21 cellular contexts compared by ENCODE assay signal in the genomic region with DNA sequence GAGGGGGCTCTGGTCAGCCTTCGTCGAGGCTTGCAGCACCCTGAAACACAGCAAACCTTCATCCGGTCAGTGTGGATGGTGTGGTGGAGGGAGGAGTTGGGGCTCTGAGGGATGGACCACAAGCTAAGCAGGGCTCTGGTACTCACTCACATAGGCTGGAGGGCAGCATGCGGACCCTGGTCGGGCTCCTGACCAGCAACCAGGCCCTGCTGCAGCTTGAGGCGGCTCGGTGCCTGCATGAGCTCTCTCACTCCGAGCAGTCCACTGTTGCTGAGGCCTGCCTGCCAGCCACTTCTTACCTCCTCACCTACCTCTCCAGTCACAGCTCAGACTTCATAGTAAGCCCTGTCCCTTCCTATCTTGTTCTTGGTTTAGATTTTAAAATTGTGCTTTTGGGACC. TPM values are rescaled to one million over a fixed set of nuclear protein-coding genes. Genes with fewer than 3 reads are reported as not detected.
DNase-seq lines count a peak whose midpoint lies in the region; ATAC-seq, FAIRE-seq and TF ChIP-seq lines count a peak whose summit lies in the region.
"Had no signal": no experiment of that assay in that cellular context is flagged by ENCODE, and none has a peak within 500 bp of the region (broad histone marks: within the 10 kb centered on the region; RNA-seq: fewer than 3 reads in every experiment).

No MANE protein-coding gene starts in this region.

- H3K4me2 ChIP-seq in HepG2 (ENCODE audit: low read depth, low read length), result 0 out of 2 replicates have a peak overlapping the region, but pooled peaks have one; percentile 84

- no peak for ATAC-seq in HepG2
- no peak for ATAC-seq in right lobe of liver
- ATAC-seq in T-helper 17 cell, result no peak
- no peak for ATAC-seq in HG03135 (IDR thresholded peaks at IDR 0.05; ENCODE audit: unreplicated experiment)

- in situ Hi-C loops in HepG2 (cut with HindIII; ENCODE audit: extremely low pct_ligation_motif_present, low pct_unique_long_range_greater_than_20kb), result no loop called here

- no peak for TF ChIP-seq POLR2A in HepG2 (IDR thresholded peaks at IDR 0.05; ENCODE audit: insufficient read depth in 1 of 2, low read depth in 2 of 2, low read length in 2 of 2)
- no peak for TF ChIP-seq POLR2A in right lobe of liver (IDR thresholded peaks at IDR 0.05)

- H3K9me3 ChIP-seq in HepG2 (ENCODE audit: low read length) (no peaks in the 10 kb centered on the region), right lobe of liver (no peaks in the 10 kb centered on the region), T-helper 17 cell (ENCODE audit: control insufficient read depth, low read length, poor library complexity, severe bottlenecking) (no peaks in the 10 kb centered on the region)

- CTCF ChIA-PET in HepG2 (lab: Yijun Ruan, JAX; ENCODE audit: low intra/inter-chr PET ratio, low total read pairs), result no interaction called here

- H4K20me1 ChIP-seq in HepG2 (ENCODE audit: insufficient read depth, low read length), result no peaks in the 10 kb centered on the region

- peak overlapping the region; percentile 77 for H3K27ac Mint-ChIP-seq in T-helper 17 cell
- H3K27ac Mint-ChIP-seq in nephron, result no peak overlapping the region

- no peak for TF ChIP-seq RAD21 in HepG2 (CRISPR knock-in tag; IDR thresholded peaks at IDR 0.05)

- H3K36me3 Mint-ChIP-seq in T-helper 17 cell (ENCODE audit: low read depth) (no peaks in the 10 kb centered on the region), nephron (ENCODE audit: low read depth) (peaks cover 31% of the 10 kb centered on the region)

- H3K4me1 Mint-ChIP-seq in T-helper 17 cell (peaks cover 40% of the 10 kb centered on the region), nephron (peaks cover 24% of the 10 kb centered on the region)

- H3K4me3 Mint-ChIP-seq in T-helper 17 cell (no peak overlapping the region), nephron (peak overlapping the region; percentile 17 to 52 (median 17))

- FAIRE-seq in HepG2 (lab: Jason Lieb, UNC), result no peak

- no peak overlapping the region for H3K9ac ChIP-seq in HepG2 (ENCODE audit: insufficient read depth, low read depth, low read length)

- no peak for TF ChIP-seq CTCF in HepG2 (CRISPR knock-in tag; IDR thresholded peaks at IDR 0.05)
- no peak for TF ChIP-seq CTCF in right lobe of liver (IDR thresholded peaks at IDR 0.05)
- TF ChIP-seq CTCF in nephron (IDR thresholded peaks at IDR 0.05; ENCODE audit: unreplicated experiment in 3 of 3), result no peak
- TF ChIP-seq CTCF in dorsolateral prefrontal cortex (IDR thresholded peaks at IDR 0.05 in 54 of 56, conservative IDR thresholded peaks at IDR 0.05 in 2 of 56; ENCODE audit: low read depth in 1 of 56, partially characterized antibody in 56 of 56), result no peak

- no peaks in the 10 kb centered on the region for H3K9me3 Mint-ChIP-seq in nephron
- H3K9me3 Mint-ChIP-seq: IgD-negative memory B cell had no signal

- POLR2A ChIA-PET in HepG2 (lab: Yijun Ruan, JAX), result interaction anchor here (1.4 to 2.8 kb wide), 4 partner anchors 49 to 240 kb away, joined by 3 to 9 read pairs (median 7); partner anchors contain the start of genes ANKHD1, EIF4EBP3, HARS1 and HARS2

- no peak for TF ChIP-seq EP300 in HepG2 (IDR thresholded peaks at IDR 0.05; ENCODE audit: low read depth in 2 of 2, low read length in 2 of 2)
- TF ChIP-seq EP300 in HepG2 (CRISPR knock-in tag; IDR thresholded peaks at IDR 0.05; ENCODE audit: borderline replicate concordance), result no peak

- WGBS in HepG2 (ENCODE audit: low lambda C conversion rate), result 100% methylated on average over 3 of the region's 8 CpGs
- WGBS in right lobe of liver (ENCODE audit: insufficient coverage, low coverage, low lambda C conversion rate, missing lambda C conversion rate), result no CpG with 5 or more reads among the region's 8 CpGs

- H3K36me3 ChIP-seq in HepG2 (replicated peaks in 1 of 2; ENCODE audit: control insufficient read depth in 1 of 2, insufficient read depth in 2 of 2, low read length in 2 of 2), result peaks cover 11 to 33% of the 10 kb centered on the region in 2 experiments; a peak in 4 of 5 replicates
- H3K36me3 ChIP-seq in right lobe of liver, result peaks cover 0 to 34% (median 12%) of the 10 kb centered on the region in 4 donors

- no TSS peak for BruUV-seq in HepG2 (replicated peaks; lab: Mats Ljungman, UMichigan)

- DNase-seq in HepG2 (ENCODE audit: low spot score) (no peak), right lobe of liver (no peak), T-helper 17 cell (no peak), dorsolateral prefrontal cortex (no peak), NCI-H2029 treated with DMSO at 0.1 percent for 48 hours (lab: John Stamatoyannopoulos, UW) (no peak)
- no peak for DNase-seq in stimulated activated CD4-positive, alpha-beta T cell treated with anti-CD3 and anti-CD28 coated beads, Interleukin-4, amount 100 ng/mL, for 1 hour
- DNase-seq: AML-193; EL; MV-4-11; NCI-H1417; NCI-H187 treated with DMSO at 0.1 percent for 48 hours; NCI-H2171; NCI-H446; NCI-H69; NK-92 treated with Interleukin-12 subunit alpha and Interleukin-12 subunit beta, amount 100 ng/mL, for 24 hours; SIG-M5 had no signal

- no peak overlapping the region for H2AFZ ChIP-seq in HepG2 (ENCODE audit: low read length)

- H3K4me3 ChIP-seq in HepG2 (replicated peaks in 1 of 3; ENCODE audit: insufficient read depth in 1 of 3, low read depth in 2 of 3, low read length in 3 of 3), result no peak overlapping the region
- no peak overlapping the region for H3K4me3 ChIP-seq in right lobe of liver
- H3K4me3 ChIP-seq in dorsolateral prefrontal cortex, result no peak overlapping the region

- H3K79me2 ChIP-seq in HepG2 (ENCODE audit: insufficient read depth, low read length), result peaks cover 39% of the 10 kb centered on the region

- peaks cover 61% of the 10 kb centered on the region for H3K4me1 ChIP-seq in HepG2 (ENCODE audit: insufficient read depth, low read length)
- H3K4me1 ChIP-seq in right lobe of liver, result peaks cover 0 to 33% (median 15%) of the 10 kb centered on the region in 4 donors

- no peaks in the 10 kb centered on the region for H3K27me3 Mint-ChIP-seq in T-helper 17 cell
- H3K27me3 Mint-ChIP-seq in nephron (ENCODE audit: low read depth), result peaks cover 3% of the 10 kb centered on the region
- H3K27me3 Mint-ChIP-seq: IgD-negative memory B cell had no signal

- no peaks in the 10 kb centered on the region for H3K27me3 ChIP-seq in HepG2 (ENCODE audit: control insufficient read depth in 1 of 2, insufficient read depth in 2 of 2, low read length in 2 of 2)
- H3K27me3 ChIP-seq in right lobe of liver, result no peaks in the 10 kb centered on the region
- no peaks in the 10 kb centered on the region for H3K27me3 ChIP-seq in dorsolateral prefrontal cortex

- intact Hi-C loops in HepG2 (cut with micrococcal nuclease; ENCODE audit: unreplicated experiment) (loop anchor here (10.0 kb wide), 1 partner anchor 237 kb away; the partner anchor contains the start of gene ANKHD1), right lobe of liver (cut with DNase I) (no loop called here), dorsolateral prefrontal cortex (cut with DNase I) (loop anchor here in 1 of 2 donors (10.0 kb wide), 1 partner anchor 53 kb away; the partner anchor contains the start of genes HARS1 and HARS2)

- H3K27ac ChIP-seq in HepG2 (ENCODE audit: extremely low read length, insufficient read depth, low read length) (no peak overlapping the region), right lobe of liver (peak overlapping the region in 1 of 3 donors; percentile 69), dorsolateral prefrontal cortex (no peak overlapping the region)

RNA-seq across cellular contexts. Expression of gene TMCO6, which starts 2.5 kb away (rescaled TPM):
- 8.2 and 16.6 TPM in 2 replicates for total RNA-seq in HepG2 (2016; rRNA removed; fragmentation: Illumina TruSeq; extraction: Trizol)
- total RNA-seq in HepG2 (2016; cell fraction: cytosol; rRNA removed; fragmentation: Illumina TruSeq; extraction: Trizol; ENCODE audit: low read depth), result 5.8 and 7.1 TPM in 2 replicates
- 7.7 and 17.8 TPM in 2 replicates for total RNA-seq in HepG2 (2016; cell fraction: insoluble cytoplasmic fraction; rRNA removed; fragmentation: Illumina TruSeq; extraction: Trizol)
- 6.2 and 7.2 TPM in 2 replicates for total RNA-seq in HepG2 (2016; cell fraction: membrane; rRNA removed; fragmentation: Illumina TruSeq; extraction: Trizol)
- 33.8 and 34.3 TPM in 2 replicates for total RNA-seq in HepG2 (2016; cell fraction: nucleus; rRNA removed; fragmentation: Illumina TruSeq; extraction: Trizol)
- 28.2 and 36.3 TPM in 2 replicates for polyA plus RNA-seq in HepG2 (2011; rRNA removed)
- 19.5 and 25.9 TPM in 2 replicates for polyA plus RNA-seq in HepG2 (2011; cell fraction: cytosol; rRNA removed)
- polyA plus RNA-seq in HepG2 (2011; cell fraction: nucleus; rRNA removed), result 235 and 295 TPM in 2 replicates
- polyA plus RNA-seq in HepG2 (2012), result 17.5 and 19.3 TPM in 2 replicates
- 2.1 and 2.6 TPM in 2 replicates for polyA plus RNA-seq in HepG2 (2016; cell fraction: cytosol; fragmentation: Illumina TruSeq; extraction: Trizol; ENCODE audit: low read depth)
- 5.9 and 6.4 TPM in 2 replicates for polyA plus RNA-seq in HepG2 (2016; cell fraction: insoluble cytoplasmic fraction; fragmentation: Illumina TruSeq; extraction: Trizol; ENCODE audit: low read depth)
- 3.2 and 5.9 TPM in 2 replicates for polyA plus RNA-seq in HepG2 (2016; cell fraction: membrane; fragmentation: Illumina TruSeq; extraction: Trizol; ENCODE audit: low read depth)
- 57.6 and 58.2 TPM in 2 replicates for polyA plus RNA-seq in HepG2 (2016; cell fraction: nucleus; fragmentation: Illumina TruSeq; extraction: Trizol; ENCODE audit: insufficient read depth, low read depth)
- polyA minus RNA-seq in HepG2 (2011; rRNA and poly(A)+ RNA removed; ENCODE audit: low replicate concordance), result 28.7 and 45.7 TPM in 2 replicates
- 5.5 and 5.7 TPM in 2 replicates for polyA minus RNA-seq in HepG2 (2011; cell fraction: cytosol; rRNA and poly(A)+ RNA removed)
- 74.2 and 90.0 TPM in 2 replicates for polyA minus RNA-seq in HepG2 (2011; cell fraction: nucleus; rRNA and poly(A)+ RNA removed)
- 10 to 100 TPM in 5 of 6 experiments, 1 to 10 TPM in 1; 7.3 to 45.5 (median 23.6) TPM for total RNA-seq in right lobe of liver
- 10 to 100 TPM; 18.3 to 23.1 TPM for total RNA-seq in T-helper 17 cell
- 10 to 100 TPM in 75 of 120 experiments, 1 to 10 TPM in 45; 5.4 to 18.1 (median 10.8) TPM for total RNA-seq in dorsolateral prefrontal cortex

RNA-seq across cellular contexts. Expression of gene NDUFA2, which starts 5.7 kb away (rescaled TPM):
- total RNA-seq in HepG2 (2016; rRNA removed; fragmentation: Illumina TruSeq; extraction: Trizol), result 97.2 and 103 TPM in 2 replicates
- total RNA-seq in HepG2 (2016; cell fraction: cytosol; rRNA removed; fragmentation: Illumina TruSeq; extraction: Trizol; ENCODE audit: low read depth), result 31.4 and 47.0 TPM in 2 replicates
- total RNA-seq in HepG2 (2016; cell fraction: insoluble cytoplasmic fraction; rRNA removed; fragmentation: Illumina TruSeq; extraction: Trizol), result 93.8 and 118 TPM in 2 replicates
- total RNA-seq in HepG2 (2016; cell fraction: membrane; rRNA removed; fragmentation: Illumina TruSeq; extraction: Trizol), result 39.2 and 47.9 TPM in 2 replicates
- 35.2 and 41.9 TPM in 2 replicates for total RNA-seq in HepG2 (2016; cell fraction: nucleus; rRNA removed; fragmentation: Illumina TruSeq; extraction: Trizol)
- polyA plus RNA-seq in HepG2 (2011; rRNA removed), result 94.9 and 105 TPM in 2 replicates
- polyA plus RNA-seq in HepG2 (2011; cell fraction: cytosol; rRNA removed), result 88.4 and 132 TPM in 2 replicates
- 34.5 and 35.4 TPM in 2 replicates for polyA plus RNA-seq in HepG2 (2011; cell fraction: nucleus; rRNA removed)
- 58.5 and 59.1 TPM in 2 replicates for polyA plus RNA-seq in HepG2 (2012)
- polyA plus RNA-seq in HepG2 (2016; cell fraction: cytosol; fragmentation: Illumina TruSeq; extraction: Trizol; ENCODE audit: low read depth), result 35.9 and 45.1 TPM in 2 replicates
- polyA plus RNA-seq in HepG2 (2016; cell fraction: insoluble cytoplasmic fraction; fragmentation: Illumina TruSeq; extraction: Trizol; ENCODE audit: low read depth), result 102 and 108 TPM in 2 replicates
- 35.6 and 44.9 TPM in 2 replicates for polyA plus RNA-seq in HepG2 (2016; cell fraction: membrane; fragmentation: Illumina TruSeq; extraction: Trizol; ENCODE audit: low read depth)
- polyA plus RNA-seq in HepG2 (2016; cell fraction: nucleus; fragmentation: Illumina TruSeq; extraction: Trizol; ENCODE audit: insufficient read depth, low read depth), result 62.0 and 65.8 TPM in 2 replicates
- 18.8 and 29.1 TPM in 2 replicates for polyA minus RNA-seq in HepG2 (2011; rRNA and poly(A)+ RNA removed; ENCODE audit: low replicate concordance)
- polyA minus RNA-seq in HepG2 (2011; cell fraction: cytosol; rRNA and poly(A)+ RNA removed), result 11.2 and 15.4 TPM in 2 replicates
- 12.6 and 13.9 TPM in 2 replicates for polyA minus RNA-seq in HepG2 (2011; cell fraction: nucleus; rRNA and poly(A)+ RNA removed)
- 10 to 100 TPM; 35.4 to 56.8 (median 52.4) TPM for total RNA-seq in right lobe of liver
- 10 to 100 TPM; 40.7 to 46.2 TPM for total RNA-seq in T-helper 17 cell
- 10 to 100 TPM; 32.1 to 76.3 (median 57.7) TPM for total RNA-seq in dorsolateral prefrontal cortex

RNA-seq across cellular contexts. Expression of gene IK, which starts 5.9 kb away (rescaled TPM):
- total RNA-seq in HepG2 (2016; rRNA removed; fragmentation: Illumina TruSeq; extraction: Trizol) (67.5 and 86.4 TPM in 2 replicates), right lobe of liver (10 to 100 TPM; 26.6 to 50.7 (median 30.3) TPM), T-helper 17 cell (100 to 1,000 TPM; 168 to 172 TPM), dorsolateral prefrontal cortex (100 to 1,000 TPM in 1 of 120 experiments, 10 to 100 TPM in 119; 53.9 to 101 (median 81.5) TPM)
- total RNA-seq in HepG2 (2016; cell fraction: cytosol; rRNA removed; fragmentation: Illumina TruSeq; extraction: Trizol; ENCODE audit: low read depth), result 10.9 and 13.0 TPM in 2 replicates
- total RNA-seq in HepG2 (2016; cell fraction: insoluble cytoplasmic fraction; rRNA removed; fragmentation: Illumina TruSeq; extraction: Trizol), result 67.8 and 81.2 TPM in 2 replicates
- total RNA-seq in HepG2 (2016; cell fraction: membrane; rRNA removed; fragmentation: Illumina TruSeq; extraction: Trizol), result 12.8 and 18.0 TPM in 2 replicates
- 45.9 and 55.5 TPM in 2 replicates for total RNA-seq in HepG2 (2016; cell fraction: nucleus; rRNA removed; fragmentation: Illumina TruSeq; extraction: Trizol)
- polyA plus RNA-seq in HepG2 (2011; rRNA removed), result 63.7 and 65.3 TPM in 2 replicates
- 43.5 and 55.0 TPM in 2 replicates for polyA plus RNA-seq in HepG2 (2011; cell fraction: cytosol; rRNA removed)
- polyA plus RNA-seq in HepG2 (2011; cell fraction: nucleus; rRNA removed), result 132 and 195 TPM in 2 replicates
- polyA plus RNA-seq in HepG2 (2012), result 61.8 and 72.2 TPM in 2 replicates
- polyA plus RNA-seq in HepG2 (2016; cell fraction: cytosol; fragmentation: Illumina TruSeq; extraction: Trizol; ENCODE audit: low read depth), result 8.8 TPM in 2 replicates
- 103 and 116 TPM in 2 replicates for polyA plus RNA-seq in HepG2 (2016; cell fraction: insoluble cytoplasmic fraction; fragmentation: Illumina TruSeq; extraction: Trizol; ENCODE audit: low read depth)
- polyA plus RNA-seq in HepG2 (2016; cell fraction: membrane; fragmentation: Illumina TruSeq; extraction: Trizol; ENCODE audit: low read depth), result 8.1 and 11.8 TPM in 2 replicates
- polyA plus RNA-seq in HepG2 (2016; cell fraction: nucleus; fragmentation: Illumina TruSeq; extraction: Trizol; ENCODE audit: insufficient read depth, low read depth), result 114 and 115 TPM in 2 replicates
- polyA minus RNA-seq in HepG2 (2011; rRNA and poly(A)+ RNA removed; ENCODE audit: low replicate concordance), result 32.1 and 98.6 TPM in 2 replicates
- polyA minus RNA-seq in HepG2 (2011; cell fraction: cytosol; rRNA and poly(A)+ RNA removed), result 23.0 and 28.8 TPM in 2 replicates
- 63.2 and 75.2 TPM in 2 replicates for polyA minus RNA-seq in HepG2 (2011; cell fraction: nucleus; rRNA and poly(A)+ RNA removed)

RNA-seq across cellular contexts. Expression of gene CD14, which starts 8.7 kb away (rescaled TPM):
- total RNA-seq in HepG2 (2016; rRNA removed; fragmentation: Illumina TruSeq; extraction: Trizol) (0.70 and 1.7 TPM in 2 replicates), right lobe of liver (100 to 1,000 TPM; 174 to 513 (median 244) TPM), T-helper 17 cell (1 to 10 TPM; 1.4 to 9.2 TPM), dorsolateral prefrontal cortex (100 to 1,000 TPM in 3 of 120 experiments, 10 to 100 TPM in 105, 1 to 10 TPM in 12; 6.3 to 175 (median 23.8) TPM)
- total RNA-seq in HepG2 (2016; cell fraction: cytosol; rRNA removed; fragmentation: Illumina TruSeq; extraction: Trizol; ENCODE audit: low read depth), result 0.35 and 0.40 TPM in 2 replicates
- 1.4 TPM in 2 replicates for total RNA-seq in HepG2 (2016; cell fraction: insoluble cytoplasmic fraction; rRNA removed; fragmentation: Illumina TruSeq; extraction: Trizol)
- total RNA-seq in HepG2 (2016; cell fraction: membrane; rRNA removed; fragmentation: Illumina TruSeq; extraction: Trizol), result 0.22 and 0.31 TPM in 2 replicates
- 1.5 and 1.7 TPM in 2 replicates for total RNA-seq in HepG2 (2016; cell fraction: nucleus; rRNA removed; fragmentation: Illumina TruSeq; extraction: Trizol)
- 4.7 and 9.8 TPM in 2 replicates for polyA plus RNA-seq in HepG2 (2011; rRNA removed)
- 4.5 and 5.6 TPM in 2 replicates for polyA plus RNA-seq in HepG2 (2011; cell fraction: cytosol; rRNA removed)
- 3.9 and 7.5 TPM in 2 replicates for polyA plus RNA-seq in HepG2 (2011; cell fraction: nucleus; rRNA removed)
- polyA plus RNA-seq in HepG2 (2012), result 2.7 and 8.6 TPM in 2 replicates
- polyA plus RNA-seq in HepG2 (2016; cell fraction: cytosol; fragmentation: Illumina TruSeq; extraction: Trizol; ENCODE audit: low read depth), result 0.16 and 0.26 TPM in 2 replicates
- 0.59 and 0.86 TPM in 2 replicates for polyA plus RNA-seq in HepG2 (2016; cell fraction: insoluble cytoplasmic fraction; fragmentation: Illumina TruSeq; extraction: Trizol; ENCODE audit: low read depth)
- polyA plus RNA-seq in HepG2 (2016; cell fraction: membrane; fragmentation: Illumina TruSeq; extraction: Trizol; ENCODE audit: low read depth), result 0.15 and 0.20 TPM in 2 replicates
- polyA plus RNA-seq in HepG2 (2016; cell fraction: nucleus; fragmentation: Illumina TruSeq; extraction: Trizol; ENCODE audit: insufficient read depth, low read depth), result 1.8 and 4.1 TPM in 2 replicates
- 0.16 and 4.7 TPM in 2 replicates for polyA minus RNA-seq in HepG2 (2011; rRNA and poly(A)+ RNA removed; ENCODE audit: low replicate concordance)
- 2.6 and 4.0 TPM in 2 replicates for polyA minus RNA-seq in HepG2 (2011; cell fraction: cytosol; rRNA and poly(A)+ RNA removed)
- polyA minus RNA-seq in HepG2 (2011; cell fraction: nucleus; rRNA and poly(A)+ RNA removed), result 0.90 and 1.5 TPM in 2 replicates
- total RNA-seq: H4, HT1080 had no signal

RNA-seq across cellular contexts. Expression of gene WDR55, which starts 23.0 kb away (rescaled TPM):
- 18.2 and 18.5 TPM in 2 replicates for total RNA-seq in HepG2 (2016; rRNA removed; fragmentation: Illumina TruSeq; extraction: Trizol)
- 1.8 and 2.8 TPM in 2 replicates for total RNA-seq in HepG2 (2016; cell fraction: cytosol; rRNA removed; fragmentation: Illumina TruSeq; extraction: Trizol; ENCODE audit: low read depth)
- total RNA-seq in HepG2 (2016; cell fraction: insoluble cytoplasmic fraction; rRNA removed; fragmentation: Illumina TruSeq; extraction: Trizol), result 17.1 and 17.6 TPM in 2 replicates
- total RNA-seq in HepG2 (2016; cell fraction: membrane; rRNA removed; fragmentation: Illumina TruSeq; extraction: Trizol), result 8.8 TPM in 2 replicates
- 16.0 and 18.3 TPM in 2 replicates for total RNA-seq in HepG2 (2016; cell fraction: nucleus; rRNA removed; fragmentation: Illumina TruSeq; extraction: Trizol)
- polyA plus RNA-seq in HepG2 (2011; rRNA removed), result 17.7 and 23.4 TPM in 2 replicates
- polyA plus RNA-seq in HepG2 (2011; cell fraction: cytosol; rRNA removed), result 15.6 and 19.1 TPM in 2 replicates
- 55.5 and 55.6 TPM in 2 replicates for polyA plus RNA-seq in HepG2 (2011; cell fraction: nucleus; rRNA removed)
- 13.9 and 15.2 TPM in 2 replicates for polyA plus RNA-seq in HepG2 (2012)
- polyA plus RNA-seq in HepG2 (2016; cell fraction: cytosol; fragmentation: Illumina TruSeq; extraction: Trizol; ENCODE audit: low read depth), result 1.9 and 2.1 TPM in 2 replicates
- 15.5 and 17.3 TPM in 2 replicates for polyA plus RNA-seq in HepG2 (2016; cell fraction: insoluble cytoplasmic fraction; fragmentation: Illumina TruSeq; extraction: Trizol; ENCODE audit: low read depth)
- 5.0 and 5.9 TPM in 2 replicates for polyA plus RNA-seq in HepG2 (2016; cell fraction: membrane; fragmentation: Illumina TruSeq; extraction: Trizol; ENCODE audit: low read depth)
- polyA plus RNA-seq in HepG2 (2016; cell fraction: nucleus; fragmentation: Illumina TruSeq; extraction: Trizol; ENCODE audit: insufficient read depth, low read depth), result 50.1 and 52.2 TPM in 2 replicates
- polyA minus RNA-seq in HepG2 (2011; rRNA and poly(A)+ RNA removed; ENCODE audit: low replicate concordance), result 24.4 and 41.7 TPM in 2 replicates
- 14.0 and 14.3 TPM in 2 replicates for polyA minus RNA-seq in HepG2 (2011; cell fraction: cytosol; rRNA and poly(A)+ RNA removed)
- 19.7 and 20.5 TPM in 2 replicates for polyA minus RNA-seq in HepG2 (2011; cell fraction: nucleus; rRNA and poly(A)+ RNA removed)
- 10 to 100 TPM; 13.3 to 18.4 (median 15.0) TPM for total RNA-seq in right lobe of liver
- total RNA-seq in T-helper 17 cell, result 10 to 100 TPM; 34.8 to 36.3 TPM
- 10 to 100 TPM; 13.3 to 31.0 (median 17.6) TPM for total RNA-seq in dorsolateral prefrontal cortex
